ENCODE assay signal across 1 cellular context in genomic region chr6:51928320-51928719, GRCh38.
A peak's percentile ranks its signal among the peaks of the same experiment; 100 is the strongest.
TF ChIP-seq lines count a peak whose summit lies in the region.

No MANE protein-coding gene starts in this region.

TF ChIP-seq in GM12878, 131 proteins besides CTCF, POLR2A, EP300 and RAD21 (continued from another document and continues in another):
- TF ChIP-seq, protein P1, sequence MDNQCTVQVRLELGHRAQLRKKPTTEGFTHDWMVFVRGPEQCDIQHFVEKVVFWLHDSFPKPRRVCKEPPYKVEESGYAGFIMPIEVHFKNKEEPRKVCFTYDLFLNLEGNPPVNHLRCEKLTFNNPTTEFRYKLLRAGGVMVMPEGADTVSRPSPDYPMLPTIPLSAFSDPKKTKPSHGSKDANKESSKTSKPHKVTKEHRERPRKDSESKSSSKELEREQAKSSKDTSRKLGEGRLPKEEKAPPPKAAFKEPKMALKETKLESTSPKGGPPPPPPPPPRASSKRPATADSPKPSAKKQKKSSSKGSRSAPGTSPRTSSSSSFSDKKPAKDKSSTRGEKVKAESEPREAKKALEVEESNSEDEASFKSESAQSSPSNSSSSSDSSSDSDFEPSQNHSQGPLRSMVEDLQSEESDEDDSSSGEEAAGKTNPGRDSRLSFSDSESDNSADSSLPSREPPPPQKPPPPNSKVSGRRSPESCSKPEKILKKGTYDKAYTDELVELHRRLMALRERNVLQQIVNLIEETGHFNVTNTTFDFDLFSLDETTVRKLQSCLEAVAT (IDR thresholded peaks at IDR 0.05), result peak; percentile 31; the same call in 1 of the 2 replicates
- TF ChIP-seq ASH2L (IDR thresholded peaks at IDR 0.05; ENCODE audit: borderline replicate concordance, low read depth) (no peak), SUZ12 (IDR thresholded peaks at IDR 0.05; ENCODE audit: unreplicated experiment) (no peak), TBL1XR1 (IDR thresholded peaks at IDR 0.05; ENCODE audit: low read depth, low read length) (no peak), TAF1 (IDR thresholded peaks at IDR 0.05; ENCODE audit: borderline replicate concordance, low read depth, low read length) (no peak), MXI1 (IDR thresholded peaks at IDR 0.05; ENCODE audit: low read depth, low read length) (no peak), SMAD1 (IDR thresholded peaks at IDR 0.05; ENCODE audit: low read depth, partially characterized antibody) (no peak), MEF2B (IDR thresholded peaks at IDR 0.05; ENCODE audit: partially characterized antibody, poor library complexity, severe bottlenecking) (peak; percentile 44), BRCA1 (IDR thresholded peaks at IDR 0.05; ENCODE audit: low read depth, low read length) (no peak), ZNF622 (IDR thresholded peaks at IDR 0.05) (no peak), NFYA (IDR thresholded peaks at IDR 0.05; ENCODE audit: borderline replicate concordance, low read depth, low read length) (no peak), CBFB (IDR thresholded peaks at IDR 0.05; ENCODE audit: low read depth) (0 out of 2 replicates have a peak, but pooled peaks have one; percentile 35), HDAC2 (IDR thresholded peaks at IDR 0.05) (no peak), LARP7 (IDR thresholded peaks at IDR 0.05) (no peak), NR2F1 (conservative IDR thresholded peaks at IDR 0.05) (peak; percentile 31; the same call in 1 of the 2 replicates), YBX1 (IDR thresholded peaks at IDR 0.05) (no peak), RAD51 (IDR thresholded peaks at IDR 0.05) (no peak), TCF3 (IDR thresholded peaks at IDR 0.05; ENCODE audit: borderline replicate concordance, insufficient read depth, low read depth, low read length) (no peak), NFIC (IDR thresholded peaks at IDR 0.05; ENCODE audit: low read depth, low read length) (peak; percentile 83), ZBED1 (IDR thresholded peaks at IDR 0.05; ENCODE audit: borderline replicate concordance) (peak; percentile 67; the same call in 1 of the 2 replicates), USF2 (IDR thresholded peaks at IDR 0.05; ENCODE audit: borderline replicate concordance, low read depth, low read length) (no peak), SREBF2 (IDR thresholded peaks at IDR 0.05; ENCODE audit: low read length) (no peak), STAT1 (conservative IDR thresholded peaks at IDR 0.05) (no peak), GABPA (IDR thresholded peaks at IDR 0.05; ENCODE audit: low read depth) (no peak), FOXM1 (IDR thresholded peaks at IDR 0.05; ENCODE audit: low read depth, low read length) (peak; percentile 84), RB1 (IDR thresholded peaks at IDR 0.05; ENCODE audit: borderline replicate concordance) (no peak), BHLHE40 (IDR thresholded peaks at IDR 0.05; ENCODE audit: borderline replicate concordance in 1 of 2, low read depth in 2 of 2, low read length in 1 of 2) (0 out of 4 replicates have a peak, but pooled peaks of 1 of the 2 experiments have one; percentile 7), RELA (IDR thresholded peaks at IDR 0.05; ENCODE audit: borderline replicate concordance, partially characterized antibody) (no peak), MTA2 (IDR thresholded peaks at IDR 0.05; ENCODE audit: low read depth) (peak; percentile 69), SP1 (IDR thresholded peaks at IDR 0.05; ENCODE audit: low read depth, low read length) (no peak), GATAD2B (conservative IDR thresholded peaks at IDR 0.05; ENCODE audit: low read depth) (peak; percentile 71), CHD4 (IDR thresholded peaks at IDR 0.05) (no peak), SUPT20H (IDR thresholded peaks at IDR 0.05; ENCODE audit: borderline replicate concordance, control insufficient read depth, low read depth, low read length) (no peak), CBX5 (IDR thresholded peaks at IDR 0.05; ENCODE audit: low read depth) (peak; percentile 67; the same call in 1 of the 2 replicates), SPI1 (IDR thresholded peaks at IDR 0.05; ENCODE audit: borderline replicate concordance, insufficient read depth, low read depth, low read length) (peak; percentile 96), PAX5 (IDR thresholded peaks at IDR 0.05; ENCODE audit: borderline replicate concordance, low read depth, low read length) (no peak), JUNB (IDR thresholded peaks at IDR 0.05) (peak; percentile 49), POLR2AphosphoS2 (IDR thresholded peaks at IDR 0.05; ENCODE audit: low read depth, low read length) (no peak), ZNF274 (IDR thresholded peaks at IDR 0.05; ENCODE audit: insufficient read depth, insufficient read length) (no peak), IRF5 (IDR thresholded peaks at IDR 0.05; ENCODE audit: borderline replicate concordance) (no peak), EZH2 (IDR thresholded peaks at IDR 0.05; ENCODE audit: borderline replicate concordance, control insufficient read depth, low read depth, low read length) (no peak), CREB1 (IDR thresholded peaks at IDR 0.05; ENCODE audit: low read depth) (0 out of 2 replicates have a peak, but pooled peaks have one; percentile 15), CEBPB (IDR thresholded peaks at IDR 0.05; ENCODE audit: borderline replicate concordance in 1 of 2, low read depth in 2 of 2, low read length in 2 of 2) (0 out of 4 replicates have a peak, but pooled peaks of 1 of the 2 experiments have one; percentile 22), SMC3 (IDR thresholded peaks at IDR 0.05; ENCODE audit: borderline replicate concordance, low read length) (no peak), TCF12 (IDR thresholded peaks at IDR 0.05; ENCODE audit: low read depth, low read length) (peak; percentile 31; the same call in 1 of the 2 replicates), HCFC1 (IDR thresholded peaks at IDR 0.05; ENCODE audit: low read length) (no peak), HDAC6 (IDR thresholded peaks at IDR 0.05; ENCODE audit: unreplicated experiment) (no peak), HDGF (IDR thresholded peaks at IDR 0.05) (no peak), CBX3 (IDR thresholded peaks at IDR 0.05; ENCODE audit: borderline replicate concordance, low read depth) (no peak), BMI1 (IDR thresholded peaks at IDR 0.05; ENCODE audit: borderline replicate concordance) (peak; percentile 54; the same call in 1 of the 2 replicates), TARDBP (IDR thresholded peaks at IDR 0.05; ENCODE audit: borderline replicate concordance) (no peak), CHD1 (IDR thresholded peaks at IDR 0.05; ENCODE audit: low read depth, low read length) (no peak), IKZF1 (conservative IDR thresholded peaks at IDR 0.05) (peak; percentile 88), JUND (IDR thresholded peaks at IDR 0.05; ENCODE audit: low read depth, low read length) (no peak), HSF1 (IDR thresholded peaks at IDR 0.05; ENCODE audit: low read depth, low read length) (no peak), ZNF207 (IDR thresholded peaks at IDR 0.05; ENCODE audit: borderline replicate concordance) (no peak), POU2F2 (IDR thresholded peaks at IDR 0.05; ENCODE audit: borderline replicate concordance, low read depth, low read length) (no peak)
- TF ChIP-seq, protein P2, sequence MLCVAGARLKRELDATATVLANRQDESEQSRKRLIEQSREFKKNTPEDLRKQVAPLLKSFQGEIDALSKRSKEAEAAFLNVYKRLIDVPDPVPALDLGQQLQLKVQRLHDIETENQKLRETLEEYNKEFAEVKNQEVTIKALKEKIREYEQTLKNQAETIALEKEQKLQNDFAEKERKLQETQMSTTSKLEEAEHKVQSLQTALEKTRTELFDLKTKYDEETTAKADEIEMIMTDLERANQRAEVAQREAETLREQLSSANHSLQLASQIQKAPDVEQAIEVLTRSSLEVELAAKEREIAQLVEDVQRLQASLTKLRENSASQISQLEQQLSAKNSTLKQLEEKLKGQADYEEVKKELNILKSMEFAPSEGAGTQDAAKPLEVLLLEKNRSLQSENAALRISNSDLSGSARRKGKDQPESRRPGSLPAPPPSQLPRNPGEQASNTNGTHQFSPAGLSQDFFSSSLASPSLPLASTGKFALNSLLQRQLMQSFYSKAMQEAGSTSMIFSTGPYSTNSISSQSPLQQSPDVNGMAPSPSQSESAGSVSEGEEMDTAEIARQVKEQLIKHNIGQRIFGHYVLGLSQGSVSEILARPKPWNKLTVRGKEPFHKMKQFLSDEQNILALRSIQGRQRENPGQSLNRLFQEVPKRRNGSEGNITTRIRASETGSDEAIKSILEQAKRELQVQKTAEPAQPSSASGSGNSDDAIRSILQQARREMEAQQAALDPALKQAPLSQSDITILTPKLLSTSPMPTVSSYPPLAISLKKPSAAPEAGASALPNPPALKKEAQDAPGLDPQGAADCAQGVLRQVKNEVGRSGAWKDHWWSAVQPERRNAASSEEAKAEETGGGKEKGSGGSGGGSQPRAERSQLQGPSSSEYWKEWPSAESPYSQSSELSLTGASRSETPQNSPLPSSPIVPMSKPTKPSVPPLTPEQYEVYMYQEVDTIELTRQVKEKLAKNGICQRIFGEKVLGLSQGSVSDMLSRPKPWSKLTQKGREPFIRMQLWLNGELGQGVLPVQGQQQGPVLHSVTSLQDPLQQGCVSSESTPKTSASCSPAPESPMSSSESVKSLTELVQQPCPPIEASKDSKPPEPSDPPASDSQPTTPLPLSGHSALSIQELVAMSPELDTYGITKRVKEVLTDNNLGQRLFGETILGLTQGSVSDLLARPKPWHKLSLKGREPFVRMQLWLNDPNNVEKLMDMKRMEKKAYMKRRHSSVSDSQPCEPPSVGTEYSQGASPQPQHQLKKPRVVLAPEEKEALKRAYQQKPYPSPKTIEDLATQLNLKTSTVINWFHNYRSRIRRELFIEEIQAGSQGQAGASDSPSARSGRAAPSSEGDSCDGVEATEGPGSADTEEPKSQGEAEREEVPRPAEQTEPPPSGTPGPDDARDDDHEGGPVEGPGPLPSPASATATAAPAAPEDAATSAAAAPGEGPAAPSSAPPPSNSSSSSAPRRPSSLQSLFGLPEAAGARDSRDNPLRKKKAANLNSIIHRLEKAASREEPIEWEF (IDR thresholded peaks at IDR 0.05; ENCODE audit: insufficient replicate concordance, low read depth, low read length), result no peak
- TF ChIP-seq, protein P3, sequence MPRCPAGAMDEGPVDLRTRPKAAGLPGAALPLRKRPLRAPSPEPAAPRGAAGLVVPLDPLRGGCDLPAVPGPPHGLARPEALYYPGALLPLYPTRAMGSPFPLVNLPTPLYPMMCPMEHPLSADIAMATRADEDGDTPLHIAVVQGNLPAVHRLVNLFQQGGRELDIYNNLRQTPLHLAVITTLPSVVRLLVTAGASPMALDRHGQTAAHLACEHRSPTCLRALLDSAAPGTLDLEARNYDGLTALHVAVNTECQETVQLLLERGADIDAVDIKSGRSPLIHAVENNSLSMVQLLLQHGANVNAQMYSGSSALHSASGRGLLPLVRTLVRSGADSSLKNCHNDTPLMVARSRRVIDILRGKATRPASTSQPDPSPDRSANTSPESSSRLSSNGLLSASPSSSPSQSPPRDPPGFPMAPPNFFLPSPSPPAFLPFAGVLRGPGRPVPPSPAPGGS (IDR thresholded peaks at IDR 0.05; ENCODE audit: borderline replicate concordance, insufficient read depth, low read depth, low read length, poor library complexity, severe bottlenecking), result peak; percentile 71
- TF ChIP-seq, protein P4, sequence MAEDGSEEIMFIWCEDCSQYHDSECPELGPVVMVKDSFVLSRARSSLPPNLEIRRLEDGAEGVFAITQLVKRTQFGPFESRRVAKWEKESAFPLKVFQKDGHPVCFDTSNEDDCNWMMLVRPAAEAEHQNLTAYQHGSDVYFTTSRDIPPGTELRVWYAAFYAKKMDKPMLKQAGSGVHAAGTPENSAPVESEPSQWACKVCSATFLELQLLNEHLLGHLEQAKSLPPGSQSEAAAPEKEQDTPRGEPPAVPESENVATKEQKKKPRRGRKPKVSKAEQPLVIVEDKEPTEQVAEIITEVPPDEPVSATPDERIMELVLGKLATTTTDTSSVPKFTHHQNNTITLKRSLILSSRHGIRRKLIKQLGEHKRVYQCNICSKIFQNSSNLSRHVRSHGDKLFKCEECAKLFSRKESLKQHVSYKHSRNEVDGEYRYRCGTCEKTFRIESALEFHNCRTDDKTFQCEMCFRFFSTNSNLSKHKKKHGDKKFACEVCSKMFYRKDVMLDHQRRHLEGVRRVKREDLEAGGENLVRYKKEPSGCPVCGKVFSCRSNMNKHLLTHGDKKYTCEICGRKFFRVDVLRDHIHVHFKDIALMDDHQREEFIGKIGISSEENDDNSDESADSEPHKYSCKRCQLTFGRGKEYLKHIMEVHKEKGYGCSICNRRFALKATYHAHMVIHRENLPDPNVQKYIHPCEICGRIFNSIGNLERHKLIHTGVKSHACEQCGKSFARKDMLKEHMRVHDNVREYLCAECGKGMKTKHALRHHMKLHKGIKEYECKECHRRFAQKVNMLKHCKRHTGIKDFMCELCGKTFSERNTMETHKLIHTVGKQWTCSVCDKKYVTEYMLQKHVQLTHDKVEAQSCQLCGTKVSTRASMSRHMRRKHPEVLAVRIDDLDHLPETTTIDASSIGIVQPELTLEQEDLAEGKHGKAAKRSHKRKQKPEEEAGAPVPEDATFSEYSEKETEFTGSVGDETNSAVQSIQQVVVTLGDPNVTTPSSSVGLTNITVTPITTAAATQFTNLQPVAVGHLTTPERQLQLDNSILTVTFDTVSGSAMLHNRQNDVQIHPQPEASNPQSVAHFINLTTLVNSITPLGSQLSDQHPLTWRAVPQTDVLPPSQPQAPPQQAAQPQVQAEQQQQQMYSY (CRISPR knock-in tag; IDR thresholded peaks at IDR 0.05), result no peak
